ENCODE assay signal across 17 cellular contexts in the genomic region with DNA sequence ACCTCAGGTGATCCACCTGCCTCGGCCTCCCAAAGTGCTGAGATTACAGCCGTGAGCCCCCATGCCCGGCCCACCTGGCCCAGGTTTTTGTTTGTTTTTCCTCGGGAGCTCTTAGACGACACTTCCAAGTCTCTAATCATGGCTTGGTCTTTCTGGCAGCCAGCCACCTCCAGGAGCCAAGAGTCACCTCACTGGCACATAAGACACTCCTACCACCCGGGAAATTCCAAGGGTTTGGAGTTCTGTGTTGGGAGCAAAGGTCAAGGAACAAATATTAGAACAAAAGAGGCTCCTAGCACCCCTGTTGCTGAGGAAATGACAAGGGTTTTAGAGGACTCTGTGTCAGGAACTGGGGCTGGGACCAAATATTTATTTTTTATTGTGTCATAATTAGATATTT. TPM values are rescaled to one million over a fixed set of nuclear protein-coding genes. Genes with fewer than 3 reads are reported as not detected.
DNase-seq lines count a peak whose midpoint lies in the region; ATAC-seq and TF ChIP-seq lines count a peak whose summit lies in the region.
"Had no signal": no experiment of that assay in that cellular context is flagged by ENCODE, and none has a peak within 500 bp of the region (broad histone marks: within the 10 kb centered on the region; RNA-seq: fewer than 3 reads in every experiment).

No MANE protein-coding gene starts in this region.

- no peak for TF ChIP-seq EP300 in upper lobe of left lung (IDR thresholded peaks at IDR 0.05)

- no peaks in the 10 kb centered on the region for H3K9me3 Mint-ChIP-seq in endodermal cell
- H3K9me3 Mint-ChIP-seq: naive thymus-derived CD4-positive, alpha-beta T cell; stimulated activated memory B cell treated with anti-CD40 and anti-IgM and Interleukin-4, amounts not matched to agents 10 μg/mL and 1 μg/mL and 100 μg/mL, for 72 hours had no signal

- intact Hi-C loops in Right ventricle myocardium inferior (cut with DNase I): no loop called here
- intact Hi-C loops in left ventricle myocardium inferior (cut with micrococcal nuclease): no loop called here

- no peak for ATAC-seq in Right ventricle myocardium inferior
- ATAC-seq in upper lobe of left lung (ENCODE audit: low FRiP score in 2 of 2): peak; percentile 56 to 84
- ATAC-seq in GM18858 (IDR thresholded peaks at IDR 0.05; ENCODE audit: unreplicated experiment): no peak
- ATAC-seq in GM18502 (IDR thresholded peaks at IDR 0.05; ENCODE audit: poor library complexity, unreplicated experiment): no peak
- ATAC-seq: HCT116; naive thymus-derived CD4-positive, alpha-beta T cell; stimulated activated memory B cell treated with anti-CD40 and anti-IgM and Interleukin-4, amounts not matched to agents 10 μg/mL and 1 μg/mL and 100 μg/mL, for 72 hours had no signal

- H3K9me3 ChIP-seq in left ventricle myocardium inferior (replicated peaks): no peaks in the 10 kb centered on the region
- no peaks in the 10 kb centered on the region for H3K9me3 ChIP-seq in endodermal cell (ENCODE audit: control insufficient read depth, low read length)
- H3K9me3 ChIP-seq in upper lobe of left lung: no peaks in the 10 kb centered on the region

- no peaks in the 10 kb centered on the region for H3K27me3 Mint-ChIP-seq in endodermal cell (ENCODE audit: insufficient read depth)
- H3K27me3 Mint-ChIP-seq: naive thymus-derived CD4-positive, alpha-beta T cell; stimulated activated memory B cell treated with anti-CD40 and anti-IgM and Interleukin-4, amounts not matched to agents 10 μg/mL and 1 μg/mL and 100 μg/mL, for 72 hours had no signal

- no peak overlapping the region for H3K9ac ChIP-seq in endodermal cell (ENCODE audit: extremely low read depth, low read length, poor library complexity, severe bottlenecking)

- H3K4me3 Mint-ChIP-seq in endodermal cell: peak overlapping the region; percentile 32
- H3K4me3 Mint-ChIP-seq: naive thymus-derived CD4-positive, alpha-beta T cell; stimulated activated memory B cell treated with anti-CD40 and anti-IgM and Interleukin-4, amounts not matched to agents 10 μg/mL and 1 μg/mL and 100 μg/mL, for 72 hours had no signal

- no peaks in the 10 kb centered on the region for H3K4me1 ChIP-seq in left ventricle myocardium inferior
- H3K4me1 ChIP-seq in endodermal cell (ENCODE audit: control insufficient read depth, insufficient read depth, low read length): peaks cover 3% of the 10 kb centered on the region
- H3K4me1 ChIP-seq in upper lobe of left lung: peaks cover 15 to 69% (median 46%) of the 10 kb centered on the region in 4 donors

- peak; percentile 2 for DNase-seq in Right ventricle myocardium inferior (ENCODE audit: missing footprints)
- DNase-seq in left ventricle myocardium inferior: no peak
- DNase-seq in endodermal cell: no peak
- peak; percentile 84 for DNase-seq in mucosa of gallbladder (ENCODE audit: low spot score)
- peak in 1 of 2 donors; percentile 90 for DNase-seq in upper lobe of left lung
- no peak for DNase-seq in cerebellar cortex (ENCODE audit: low spot score)
- DNase-seq: activated CD4-positive, alpha-beta T cell treated with anti-CD3 and anti-CD28 coated beads for 4 hours; activated effector memory CD4-positive, alpha-beta T cell treated with Interleukin-2 at 50 U/mL for 16 hours; amniotic stem cell; naive thymus-derived CD4-positive, alpha-beta T cell; NCI-H187 treated with DMSO at 0.1 percent for 48 hours; NCI-H510A; T1000 had no signal

- H3K4me1 Mint-ChIP-seq in endodermal cell: peaks cover 16% of the 10 kb centered on the region

- H3K4me3 ChIP-seq in left ventricle myocardium inferior (no peak overlapping the region), endodermal cell (ENCODE audit: low read length) (no peak overlapping the region), upper lobe of left lung (no peak overlapping the region)

- TF ChIP-seq CTCF in left ventricle myocardium inferior (IDR thresholded peaks at IDR 0.05; ENCODE audit: borderline replicate concordance): no peak
- TF ChIP-seq CTCF in endodermal cell (conservative IDR thresholded peaks at IDR 0.05): no peak
- no peak for TF ChIP-seq CTCF in upper lobe of left lung (IDR thresholded peaks at IDR 0.05)

- H3K27me3 ChIP-seq in left ventricle myocardium inferior (ENCODE audit: low read depth) (no peaks in the 10 kb centered on the region), endodermal cell (ENCODE audit: control insufficient read depth, insufficient read depth, low read length, poor library complexity, severe bottlenecking) (no peaks in the 10 kb centered on the region), upper lobe of left lung (no peaks in the 10 kb centered on the region)

- peak overlapping the region; percentile 90 for H3K27ac Mint-ChIP-seq in endodermal cell
- H3K27ac Mint-ChIP-seq: stimulated activated memory B cell treated with anti-CD40 and anti-IgM and Interleukin-4, amounts not matched to agents 10 μg/mL and 1 μg/mL and 100 μg/mL, for 72 hours had no signal

- WGBS in endodermal cell (ENCODE audit: insufficient coverage in 1 of 2, insufficient read length in 1 of 2), 2 experiments: 87 to 95% methylated on average over 4 to 6 of the region's 6 CpGs
- WGBS in upper lobe of left lung, 2 donors: 49 to 78% methylated on average over 6 of the region's 6 CpGs

- H3K36me3 ChIP-seq in left ventricle myocardium inferior: peaks cover 83% of the 10 kb centered on the region
- H3K36me3 ChIP-seq in endodermal cell (ENCODE audit: control insufficient read depth, insufficient read depth, low read length): peaks cover 21% of the 10 kb centered on the region
- H3K36me3 ChIP-seq in upper lobe of left lung: peaks cover 8 to 85% (median 60%) of the 10 kb centered on the region in 4 donors

- H3K27ac ChIP-seq in left ventricle myocardium inferior (replicated peaks) (no peak overlapping the region), endodermal cell (ENCODE audit: low read depth, low read length) (no peak overlapping the region), upper lobe of left lung (peak overlapping the region; percentile 44 to 89 (median 77))

- peaks cover 53% of the 10 kb centered on the region for H3K36me3 Mint-ChIP-seq in endodermal cell (ENCODE audit: low read depth)

- no peak for TF ChIP-seq POLR2A in upper lobe of left lung (IDR thresholded peaks at IDR 0.05)

RNA-seq across cellular contexts. Expression of gene MGRN1, which starts 29.4 kb away (rescaled TPM):
- total RNA-seq in Right ventricle myocardium inferior: 32.2 TPM
- total RNA-seq in left ventricle myocardium inferior: 30.5 TPM
- total RNA-seq in endodermal cell: 10 to 100 TPM; 66.9 to 71.4 TPM
- polyA plus RNA-seq in endodermal cell (2013, experiment 1 of 2): 52.3 TPM
- polyA plus RNA-seq in endodermal cell (2013, experiment 2 of 2): 45.0 TPM
- 127 TPM for total RNA-seq in mucosa of gallbladder
- total RNA-seq in upper lobe of left lung: 100 to 1,000 TPM in 3 of 6 donors, 10 to 100 TPM in 3; 49.0 to 148 (median 99.1) TPM

RNA-seq across cellular contexts. Expression of gene UBALD1, which starts 39.3 kb away (rescaled TPM):
- total RNA-seq in Right ventricle myocardium inferior (26.2 TPM), left ventricle myocardium inferior (24.7 TPM), endodermal cell (10 to 100 TPM; 46.8 to 49.6 TPM), mucosa of gallbladder (49.1 TPM), upper lobe of left lung (10 to 100 TPM; 14.9 to 43.9 (median 25.8) TPM)
- 28.8 TPM for polyA plus RNA-seq in endodermal cell (2013, experiment 1 of 2)
- 24.7 TPM for polyA plus RNA-seq in endodermal cell (2013, experiment 2 of 2)

RNA-seq across cellular contexts. Expression of gene NUDT16L1, which starts 39.4 kb away (rescaled TPM):
- total RNA-seq in Right ventricle myocardium inferior (52.3 TPM), left ventricle myocardium inferior (61.9 TPM), endodermal cell (10 to 100 TPM; 38.6 to 40.7 TPM), mucosa of gallbladder (67.0 TPM), upper lobe of left lung (10 to 100 TPM; 14.9 to 66.0 (median 34.1) TPM)
- polyA plus RNA-seq in endodermal cell (2013, experiment 1 of 2): 36.4 TPM
- polyA plus RNA-seq in endodermal cell (2013, experiment 2 of 2): 33.5 TPM

Comparison
In these comparisons a context has a peak if more than half of its experiments do, and no peak if none do; other contexts are left out.
1. DNase-seq: peak in Right ventricle myocardium inferior (single experiment) and mucosa of gallbladder (single experiment); none in left ventricle myocardium inferior (single experiment), endodermal cell (single experiment) and cerebellar cortex (single experiment).
2. ATAC-seq: peak in upper lobe of left lung (2 of 2); none in Right ventricle myocardium inferior (single experiment), GM18858 (single experiment) and GM18502 (single experiment).
3. H3K27ac ChIP-seq: peak in upper lobe of left lung (4 of 4); none in left ventricle myocardium inferior (single experiment) and endodermal cell (single experiment).